Comparison of ENCODE assay signal across 8 cellular contexts in genomic region chr3:11770105-11770476, GRCh38.
DNase-seq lines count a peak whose midpoint lies in the region; ATAC-seq and TF ChIP-seq lines count a peak whose summit lies in the region.

No MANE protein-coding gene starts in this region.

- intact Hi-C loops in spleen (cut with DNase I; ENCODE audit: low total_unique reads) (no loop called here), uterus (cut with DNase I; ENCODE audit: low total_unique reads) (no loop called here)

- DNase-seq in cerebellum (ENCODE audit: low spot score) (peak; percentile 36), spleen (no peak), uterus (no peak), kidney glomerular epithelial cell (lab: John Stamatoyannopoulos, UW) (no peak)

- TF ChIP-seq POLR2A in spleen (IDR thresholded peaks at IDR 0.05) (no peak), uterus (IDR thresholded peaks at IDR 0.05) (no peak)

- H3K36me3 ChIP-seq in neuron (ENCODE audit: insufficient read depth, low read length) (no peaks in the 10 kb centered on the region), spleen (no peaks in the 10 kb centered on the region), uterus (no peaks in the 10 kb centered on the region)

- ATAC-seq in GM18511 (IDR thresholded peaks at IDR 0.05; ENCODE audit: unreplicated experiment): peak; percentile 37
- peak; percentile 6 for ATAC-seq in HG03460 (IDR thresholded peaks at IDR 0.05; ENCODE audit: unreplicated experiment)
- no peak for ATAC-seq in HG02981 (IDR thresholded peaks at IDR 0.05; ENCODE audit: unreplicated experiment)

- H3K9me3 ChIP-seq in neuron (ENCODE audit: low read length): no peaks in the 10 kb centered on the region
- H3K9me3 ChIP-seq in spleen: no peaks in the 10 kb centered on the region
- no peaks in the 10 kb centered on the region for H3K9me3 ChIP-seq in uterus

- peak overlapping the region; percentile 55 for H2AFZ ChIP-seq in neuron (ENCODE audit: low read depth, low read length)

- TF ChIP-seq CTCF in spleen (IDR thresholded peaks at IDR 0.05 in 8 of 11, conservative IDR thresholded peaks at IDR 0.05 in 3 of 11): no peak
- TF ChIP-seq CTCF in uterus (IDR thresholded peaks at IDR 0.05): no peak

- H3K4me1 ChIP-seq in neuron (ENCODE audit: insufficient read depth, low read length) (peaks cover 7% of the 10 kb centered on the region), spleen (peaks cover 0 to 14% (median 11%) of the 10 kb centered on the region in 6 donors), uterus (no peaks in the 10 kb centered on the region)

- H3K4me3 ChIP-seq in neuron (ENCODE audit: low read length) (peak overlapping the region; percentile 26), spleen (peak overlapping the region in 2 of 8 donors; percentile 11 to 35), uterus (peak overlapping the region in 1 of 2 donors; percentile 11)

- H3K27ac ChIP-seq in spleen (peak overlapping the region in 2 of 8 donors; percentile 23 to 25), uterus (no peak overlapping the region)

- H3K27me3 ChIP-seq in neuron (ENCODE audit: insufficient read depth, low read length) (no peaks in the 10 kb centered on the region), spleen (replicated peaks in 1 of 7) (no peaks in the 10 kb centered on the region), uterus (no peaks in the 10 kb centered on the region)

- 71 to 77% (median 73%) methylated on average over 5 of the region's 5 CpGs for WGBS in spleen, 5 donors
